Comparison of ENCODE assay signal across 26 cellular contexts in the genomic region with DNA sequence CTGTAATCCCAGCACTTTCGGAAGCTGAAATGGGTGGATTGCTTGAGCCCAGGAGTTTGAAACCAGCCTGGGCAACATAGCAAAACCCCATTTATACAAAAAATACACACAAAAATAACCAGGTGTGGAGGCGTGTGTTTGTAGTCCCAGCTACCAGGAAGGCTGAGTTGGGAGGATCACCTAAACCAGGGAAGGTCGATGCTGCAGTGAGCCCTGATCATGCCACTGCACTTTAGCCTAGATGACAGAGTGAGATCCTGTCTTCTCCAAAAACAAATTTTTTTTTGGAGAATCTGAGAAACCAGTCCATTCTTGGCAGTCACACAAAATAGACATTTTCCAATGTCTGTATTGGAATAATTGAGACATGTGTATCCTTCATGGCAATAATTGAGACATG. TPM values are rescaled to one million over a fixed set of nuclear protein-coding genes. Genes with fewer than 3 reads are reported as not detected.
"Had no signal": no experiment of that assay in that cellular context is flagged by ENCODE, and none has a peak within 500 bp of the region (broad histone marks: within the 10 kb centered on the region; RNA-seq: fewer than 3 reads in every experiment).

No MANE protein-coding gene starts in this region.

- H3K27ac ChIP-seq: colonic mucosa, epithelial cell of prostate, esophagus squamous epithelium, gastrocnemius medialis, heart right ventricle, left ventricle myocardium inferior, lower lobe of right lung had no signal

- H3K36me3 ChIP-seq: colonic mucosa, gastrocnemius medialis, heart right ventricle, left ventricle myocardium inferior, lower lobe of right lung had no signal

- H3K27ac Mint-ChIP-seq: dendritic cell treated with granulocyte-macrophage colony-stimulating factor and Interleukin-4, amounts not matched to agents 40 ng/mL and 50 ng/mL, for 4 days; endodermal cell; memory B cell; mesothelial cell of epicardium; naive B cell had no signal

- H3K9me3 Mint-ChIP-seq: dendritic cell treated with granulocyte-macrophage colony-stimulating factor and Interleukin-4, amounts not matched to agents 40 ng/mL and 50 ng/mL, for 4 days; effector memory CD8-positive, alpha-beta T cell; memory B cell had no signal

- DNase-seq: colonic mucosa; cortex of kidney; effector CD8-positive, alpha-beta T cell; effector memory CD8-positive, alpha-beta T cell; endodermal cell; erythroblast; esophagus squamous epithelium; foreskin fibroblast; foreskin melanocyte; gastrocnemius medialis; glutamatergic neuron; head of caudate nucleus; heart right ventricle; hippocampal formation; left cardiac atrium; left ventricle myocardium inferior; lower lobe of right lung; mucosa of descending colon; naive B cell had no signal

- H3K4me3 ChIP-seq: colonic mucosa, esophagus squamous epithelium, gastrocnemius medialis, heart right ventricle, left ventricle myocardium inferior, lower lobe of right lung, mucosa of descending colon had no signal

- H3K4me1 Mint-ChIP-seq: memory B cell, naive B cell had no signal

- H3K27me3 ChIP-seq: colonic mucosa, esophagus squamous epithelium, gastrocnemius medialis, heart right ventricle had no signal

- ATAC-seq: effector memory CD8-positive, alpha-beta T cell; esophagus mucosa; gastrocnemius medialis; heart right ventricle; left cardiac atrium; lower lobe of right lung; mucosa of descending colon had no signal

- H3K27me3 Mint-ChIP-seq: dendritic cell treated with granulocyte-macrophage colony-stimulating factor and Interleukin-4, amounts not matched to agents 40 ng/mL and 50 ng/mL, for 4 days; effector memory CD8-positive, alpha-beta T cell; naive B cell had no signal

- H3K4me3 Mint-ChIP-seq: dendritic cell treated with granulocyte-macrophage colony-stimulating factor and Interleukin-4, amounts not matched to agents 40 ng/mL and 50 ng/mL, for 4 days; effector memory CD8-positive, alpha-beta T cell; endodermal cell; memory B cell; mesothelial cell of epicardium; naive B cell had no signal

- H3K9me3 ChIP-seq: colonic mucosa, esophagus squamous epithelium, gastrocnemius medialis, left ventricle myocardium inferior, lower lobe of right lung, mucosa of descending colon had no signal

- H3K36me3 Mint-ChIP-seq: memory B cell, mesothelial cell of epicardium, naive B cell had no signal

- H3K4me1 ChIP-seq: colonic mucosa, gastrocnemius medialis, heart right ventricle, left ventricle myocardium inferior, lower lobe of right lung had no signal

RNA-seq across cellular contexts. Expression of gene RAB27B, which starts 46.8 kb away (rescaled TPM):
- total RNA-seq: dermis microvascular lymphatic vessel endothelial cell, lung microvascular endothelial cell had no signal
